Comparison of ENCODE assay signal across 2 cellular contexts in genomic region chr17:40606548-40607353, GRCh38.
TF ChIP-seq lines count a peak whose summit lies in the region.

No MANE protein-coding gene starts in this region.

TF ChIP-seq in WTC11, 78 proteins besides CTCF, POLR2A, EP300 and RAD21 (continued from another document):
- TF ChIP-seq ZNF512 (CRISPR knock-in tag; IDR thresholded peaks at IDR 0.05; ENCODE audit: borderline replicate concordance) (no peak), NFE2L1 (CRISPR knock-in tag; IDR thresholded peaks at IDR 0.05) (no peak), GABPB1 (CRISPR knock-in tag; IDR thresholded peaks at IDR 0.05) (no peak), JUN (CRISPR knock-in tag; IDR thresholded peaks at IDR 0.05) (no peak), ZMAT4 (CRISPR knock-in tag; IDR thresholded peaks at IDR 0.05) (no peak), E2F1 (CRISPR knock-in tag; IDR thresholded peaks at IDR 0.05) (no peak), IRF1 (CRISPR knock-in tag; IDR thresholded peaks at IDR 0.05) (no peak), TCF7 (CRISPR knock-in tag; IDR thresholded peaks at IDR 0.05; ENCODE audit: low read depth) (no peak), FOXJ3 (CRISPR knock-in tag; IDR thresholded peaks at IDR 0.05; ENCODE audit: borderline replicate concordance) (no peak), ELF4 (CRISPR knock-in tag; IDR thresholded peaks at IDR 0.05; ENCODE audit: low read depth) (no peak), MXD4 (CRISPR knock-in tag; IDR thresholded peaks at IDR 0.05; ENCODE audit: borderline replicate concordance) (no peak), PRRX2 (CRISPR knock-in tag; IDR thresholded peaks at IDR 0.05) (no peak), TEAD1 (CRISPR knock-in tag; IDR thresholded peaks at IDR 0.05) (no peak), ZSCAN18 (CRISPR knock-in tag; IDR thresholded peaks at IDR 0.05) (no peak)
- TF ChIP-seq, protein P1, sequence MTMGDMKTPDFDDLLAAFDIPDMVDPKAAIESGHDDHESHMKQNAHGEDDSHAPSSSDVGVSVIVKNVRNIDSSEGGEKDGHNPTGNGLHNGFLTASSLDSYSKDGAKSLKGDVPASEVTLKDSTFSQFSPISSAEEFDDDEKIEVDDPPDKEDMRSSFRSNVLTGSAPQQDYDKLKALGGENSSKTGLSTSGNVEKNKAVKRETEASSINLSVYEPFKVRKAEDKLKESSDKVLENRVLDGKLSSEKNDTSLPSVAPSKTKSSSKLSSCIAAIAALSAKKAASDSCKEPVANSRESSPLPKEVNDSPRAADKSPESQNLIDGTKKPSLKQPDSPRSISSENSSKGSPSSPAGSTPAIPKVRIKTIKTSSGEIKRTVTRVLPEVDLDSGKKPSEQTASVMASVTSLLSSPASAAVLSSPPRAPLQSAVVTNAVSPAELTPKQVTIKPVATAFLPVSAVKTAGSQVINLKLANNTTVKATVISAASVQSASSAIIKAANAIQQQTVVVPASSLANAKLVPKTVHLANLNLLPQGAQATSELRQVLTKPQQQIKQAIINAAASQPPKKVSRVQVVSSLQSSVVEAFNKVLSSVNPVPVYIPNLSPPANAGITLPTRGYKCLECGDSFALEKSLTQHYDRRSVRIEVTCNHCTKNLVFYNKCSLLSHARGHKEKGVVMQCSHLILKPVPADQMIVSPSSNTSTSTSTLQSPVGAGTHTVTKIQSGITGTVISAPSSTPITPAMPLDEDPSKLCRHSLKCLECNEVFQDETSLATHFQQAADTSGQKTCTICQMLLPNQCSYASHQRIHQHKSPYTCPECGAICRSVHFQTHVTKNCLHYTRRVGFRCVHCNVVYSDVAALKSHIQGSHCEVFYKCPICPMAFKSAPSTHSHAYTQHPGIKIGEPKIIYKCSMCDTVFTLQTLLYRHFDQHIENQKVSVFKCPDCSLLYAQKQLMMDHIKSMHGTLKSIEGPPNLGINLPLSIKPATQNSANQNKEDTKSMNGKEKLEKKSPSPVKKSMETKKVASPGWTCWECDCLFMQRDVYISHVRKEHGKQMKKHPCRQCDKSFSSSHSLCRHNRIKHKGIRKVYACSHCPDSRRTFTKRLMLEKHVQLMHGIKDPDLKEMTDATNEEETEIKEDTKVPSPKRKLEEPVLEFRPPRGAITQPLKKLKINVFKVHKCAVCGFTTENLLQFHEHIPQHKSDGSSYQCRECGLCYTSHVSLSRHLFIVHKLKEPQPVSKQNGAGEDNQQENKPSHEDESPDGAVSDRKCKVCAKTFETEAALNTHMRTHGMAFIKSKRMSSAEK (CRISPR knock-in tag; IDR thresholded peaks at IDR 0.05; ENCODE audit: borderline replicate concordance), result no peak

TF ChIP-seq in endothelial cell of umbilical vein, 7 proteins besides CTCF, POLR2A, EP300 and RAD21 (continued from another document):
- TF ChIP-seq, protein P2, sequence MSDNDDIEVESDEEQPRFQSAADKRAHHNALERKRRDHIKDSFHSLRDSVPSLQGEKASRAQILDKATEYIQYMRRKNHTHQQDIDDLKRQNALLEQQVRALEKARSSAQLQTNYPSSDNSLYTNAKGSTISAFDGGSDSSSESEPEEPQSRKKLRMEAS (IDR thresholded peaks at IDR 0.05; ENCODE audit: insufficient read depth, insufficient read length), result no peak
- TF ChIP-seq JUN (IDR thresholded peaks at IDR 0.05; ENCODE audit: borderline replicate concordance, insufficient read depth, insufficient read length, low read depth), result no peak
- no peak for TF ChIP-seq EZH2 (IDR thresholded peaks at IDR 0.05; ENCODE audit: borderline replicate concordance, low read depth, low read length, severe bottlenecking)
- TF ChIP-seq GATA2 (IDR thresholded peaks at IDR 0.05; ENCODE audit: insufficient read depth, insufficient read length, low read depth, low read length), result no peak
